Comparison of ENCODE assay signal across 8 cellular contexts in genomic region chr2:170177950-170178781, GRCh38. TPM values are rescaled to one million over a fixed set of nuclear protein-coding genes. Genes with fewer than 3 reads are reported as not detected.
A peak's percentile ranks its signal among the peaks of the same experiment; 100 is the strongest.
DNase-seq lines count a peak whose midpoint lies in the region; ATAC-seq, FAIRE-seq and TF ChIP-seq lines count a peak whose summit lies in the region.

Gene MYO3B (plus strand): TSS chr2:170178147. CDS start chr2:170178288, 141 bp downstream.

- TF ChIP-seq RAD21 in GM12878 (IDR thresholded peaks at IDR 0.05; ENCODE audit: insufficient read depth, low read depth, low read length), result no peak
- no peak for TF ChIP-seq RAD21 in neural cell (conservative IDR thresholded peaks at IDR 0.05)

- TSS peak; percentile 66 for BruUV-seq in GM12878 (replicated peaks; lab: Mats Ljungman, UMichigan)

- no peaks in the 10 kb centered on the region for H3K9me2 ChIP-seq in neural cell (ENCODE audit: insufficient read depth, low read length)

- no peaks in the 10 kb centered on the region for H3K36me3 Mint-ChIP-seq in T-helper 17 cell (ENCODE audit: low read depth)

- ATAC-seq in HG03175 (IDR thresholded peaks at IDR 0.05; ENCODE audit: unreplicated experiment) (peak; percentile 71), GM12878 (peak; percentile 69), HG02870 (IDR thresholded peaks at IDR 0.05; ENCODE audit: unreplicated experiment) (no peak), GM19467 (IDR thresholded peaks at IDR 0.05; ENCODE audit: unreplicated experiment) (no peak), T-helper 17 cell (no peak)

- H3K4me1 ChIP-seq in GM12878 (ENCODE audit: control insufficient read depth, insufficient read depth, low read length), result peaks cover 38% of the 10 kb centered on the region

- RAD21 ChIA-PET in GM12878 (lab: Charles Lee; ENCODE audit: unreplicated experiment), result interaction anchor here (0.8 to 7.4 kb wide), 15 partner anchors 19 to 53 kb away, joined by 3 to 124 read pairs (median 5); no protein-coding TSS in a partner anchor

- CTCF ChIA-PET in GM12878 (lab: Yijun Ruan, JAX), result interaction anchor here (0.7 to 5.6 kb wide), 11 partner anchors 9 to 55 kb away, joined by 3 to 38 read pairs (median 5); no protein-coding TSS in a partner anchor

- peaks cover 11% of the 10 kb centered on the region for H3K27me3 Mint-ChIP-seq in T-helper 17 cell

- no peaks in the 10 kb centered on the region for H3K36me3 ChIP-seq in GM12878 (ENCODE audit: control insufficient read depth in 2 of 2, insufficient read depth in 2 of 2, low read length in 1 of 2)
- no peaks in the 10 kb centered on the region for H3K36me3 ChIP-seq in neural cell (ENCODE audit: insufficient read depth, low read length)

- SMC1A ChIA-PET in GM12878 (lab: Charles Lee; ENCODE audit: uncharacterized antibody, unreplicated experiment), result interaction anchor here (0.8 to 14.0 kb wide), 18 partner anchors 11 to 183 kb away, joined by 3 to 291 read pairs (median 4); no protein-coding TSS in a partner anchor

- no peaks in the 10 kb centered on the region for H3F3A ChIP-seq in neural cell (ENCODE audit: insufficient read depth, low read length, poor library complexity, severe bottlenecking)

- TF ChIP-seq EP300 in GM12878 (IDR thresholded peaks at IDR 0.05; ENCODE audit: borderline replicate concordance in 1 of 2, control insufficient read depth in 1 of 2, low read depth in 2 of 2, low read length in 2 of 2) (peak; percentile 33 to 55; a peak in 2 of 4 replicates), neural cell (conservative IDR thresholded peaks at IDR 0.05; ENCODE audit: poor library complexity, severe bottlenecking) (no peak)

- peak within 1 kb of the TSS; percentile 80 for H3K27ac ChIP-seq in GM12878 (ENCODE audit: control insufficient read depth, insufficient read depth)
- peak within 1 kb of the TSS; percentile 40 for H3K27ac ChIP-seq in neural cell (ENCODE audit: low read length)

- POLR2A ChIA-PET in GM12878 (lab: Charles Lee), result interaction anchor here (0.9 to 9.2 kb wide), 7 partner anchors 18 to 55 kb away, joined by 3 to 112 read pairs (median 4); no protein-coding TSS in a partner anchor

- TF ChIP-seq CTCF in GM12878 (IDR thresholded peaks at IDR 0.05 in 2 of 3, conservative IDR thresholded peaks at IDR 0.05 in 1 of 3; ENCODE audit: control insufficient read depth in 2 of 3, extremely low read depth in 1 of 3, insufficient read depth in 1 of 3, low read depth in 3 of 3, low read length in 3 of 3) (no peak), neural cell (IDR thresholded peaks at IDR 0.05; ENCODE audit: poor library complexity, severe bottlenecking) (no peak)

- no peaks in the 10 kb centered on the region for H4K20me1 ChIP-seq in GM12878 (ENCODE audit: control insufficient read depth, insufficient read depth)
- no peaks in the 10 kb centered on the region for H4K20me1 ChIP-seq in neural cell (ENCODE audit: insufficient read depth)

- peak within 1 kb of the TSS; percentile 76 for H3K4me2 ChIP-seq in GM12878 (ENCODE audit: control insufficient read depth, insufficient read depth)
- H3K4me2 ChIP-seq in neural cell (ENCODE audit: low read length), result peak within 1 kb of the TSS; percentile 8

- H3K27ac Mint-ChIP-seq in T-helper 17 cell, result no peak within 1 kb of the TSS

- H3K4me3 ChIP-seq in GM12878, result peak within 1 kb of the TSS; percentile 13; the same call in 1 of the 2 replicates
- H3K4me3 ChIP-seq in neural cell (ENCODE audit: low read length), result no peak within 1 kb of the TSS

- H2AFZ ChIP-seq in GM12878 (ENCODE audit: control insufficient read depth, low read depth, low read length) (peak within 1 kb of the TSS; percentile 79), neural cell (ENCODE audit: low read depth, low read length) (no peak within 1 kb of the TSS)

- in situ Hi-C loops in GM12878 (cut with MboI), result no loop called here

- DNase-seq in GM18507 (ENCODE audit: extremely low spot score, insufficient read length, low read depth) (peak; percentile 25), GM12878 (ENCODE audit: low read depth, low spot score) (no peak), T-helper 17 cell (no peak), dedifferentiated amniotic fluid mesenchymal stem cell (ENCODE audit: extremely low spot score) (no peak)

- intact Hi-C loops in GM12878 (cut with micrococcal nuclease; ENCODE audit: unreplicated experiment), result loop anchor here (1.0 kb wide), 2 partner anchors 17 to 36 kb away; no protein-coding TSS in a partner anchor

- TF ChIP-seq POLR2A in GM12878 (IDR thresholded peaks at IDR 0.05; ENCODE audit: low read depth, low read length), result no peak

- no peaks in the 10 kb centered on the region; the same call in 1 of the 2 replicates for H3K79me2 ChIP-seq in GM12878 (ENCODE audit: control insufficient read depth, insufficient read depth, low read length)
- H3K79me2 ChIP-seq in neural cell (replicated peaks; ENCODE audit: insufficient read depth, low read length), result no peaks in the 10 kb centered on the region

- H3K27me3 ChIP-seq in GM12878 (replicated peaks in 1 of 2; ENCODE audit: control insufficient read depth in 2 of 2, insufficient read depth in 2 of 2, low read length in 1 of 2) (no peaks in the 10 kb centered on the region), neural cell (ENCODE audit: insufficient read depth, low read depth, low read length) (no peaks in the 10 kb centered on the region)

- H3K9ac ChIP-seq in GM12878 (ENCODE audit: control insufficient read depth, insufficient read depth, low read length) (peak within 1 kb of the TSS; percentile 36), neural cell (ENCODE audit: low read length) (no peak within 1 kb of the TSS)

- no peaks in the 10 kb centered on the region for H3K4me1 Mint-ChIP-seq in T-helper 17 cell

- 60% methylated on average over 3 of the region's 3 CpGs for WGBS in GM12878 (ENCODE audit: insufficient coverage, insufficient replicate concordance, low lambda C conversion rate, missing lambda C conversion rate)

- H3K9me3 ChIP-seq in GM12878 (replicated peaks; ENCODE audit: control insufficient read depth, insufficient read depth, low read length) (no peaks in the 10 kb centered on the region; the same call in 2 of the 3 replicates), neural cell (ENCODE audit: low read length) (no peaks in the 10 kb centered on the region), T-helper 17 cell (ENCODE audit: control insufficient read depth, low read length, poor library complexity, severe bottlenecking) (no peaks in the 10 kb centered on the region)

- FAIRE-seq in GM18507 (lab: Jason Lieb, UNC), result peak; percentile 84
- peak; percentile 62 for FAIRE-seq in GM12878 (lab: Jason Lieb, UNC)

- H3K4me3 Mint-ChIP-seq in T-helper 17 cell, result no peak within 1 kb of the TSS

TF ChIP-seq in GM12878, 131 proteins besides CTCF, POLR2A, EP300 and RAD21 (continues in another document):
- TF ChIP-seq SKIL (IDR thresholded peaks at IDR 0.05; ENCODE audit: low read depth, poor library complexity, severe bottlenecking) (no peak), MTA2 (IDR thresholded peaks at IDR 0.05; ENCODE audit: low read depth) (peak; percentile 74)

TF ChIP-seq in neural cell, 6 proteins besides CTCF, POLR2A, EP300 and RAD21:
- no peak for TF ChIP-seq TAF1 (IDR thresholded peaks at IDR 0.05; ENCODE audit: low read depth)
- TF ChIP-seq POLR2AphosphoS5 (IDR thresholded peaks at IDR 0.05), result peak; percentile 59
- no peak for TF ChIP-seq SMC3 (conservative IDR thresholded peaks at IDR 0.05; ENCODE audit: poor library complexity)

RNA-seq across cellular contexts. Expression of gene MYO3B, which starts in this region (rescaled TPM):
- total RNA-seq in GM12878 (2013; cell fraction: nucleolus; rRNA removed), result 98.1 and 104 TPM in 2 replicates
- total RNA-seq in GM12878 (2014; rRNA removed) (2.9 and 3.9 TPM in 2 replicates), GM12878 (2014; rRNA removed; fragmentation: Illumina TruSeq; extraction: Trizol) (2.8 and 2.9 TPM in 2 replicates), GM12878 (2021) (2.3 and 2.6 TPM in 2 replicates), T-helper 17 cell (under 1 TPM in 1 of 2 donors, not detected in 1; 0.16 TPM)
- polyA plus RNA-seq in GM12878 (2011; ENCODE audit: low read depth), result 1.3 TPM
- polyA plus RNA-seq in GM12878 (2011; rRNA removed) (7.1 and 8.3 TPM in 2 replicates), GM12878 (2014; fragmentation: Illumina TruSeq; extraction: Trizol) (2.1 and 2.4 TPM in 2 replicates), GM12878 (2014; fragmentation: Nextera tagmentation; extraction: Ambion mirVana) (1 to 10 TPM; 1.1 to 1.2 TPM), GM12878 (2014; rRNA removed) (1.3 TPM in 2 replicates), GM12878 (2016; fragmentation: Nextera tagmentation; extraction: Ambion mirVana) (1 to 10 TPM; 1.6 to 2.2 TPM), neural cell (0.06 and 0.11 TPM in 2 replicates)
- polyA plus RNA-seq in GM12878 (2011; cell fraction: cytosol; rRNA removed), result 4.8 and 5.4 TPM in 2 replicates
- polyA plus RNA-seq in GM12878 (2011; cell fraction: nucleus; rRNA removed), result 6.1 and 6.6 TPM in 2 replicates
- 1.7 and 2.3 TPM in 2 replicates for polyA plus RNA-seq in GM12878 (2012)
- polyA minus RNA-seq in GM12878 (2011; rRNA and poly(A)+ RNA removed), result 24.1 and 26.5 TPM in 2 replicates
- 2.4 and 4.1 TPM in 2 replicates for polyA minus RNA-seq in GM12878 (2011; cell fraction: cytosol; rRNA and poly(A)+ RNA removed)
- polyA minus RNA-seq in GM12878 (2011; cell fraction: nucleus; rRNA and poly(A)+ RNA removed), result 30.9 and 46.5 TPM in 2 replicates
- polyA minus RNA-seq in neural cell, result 0.35 and 0.49 TPM in 2 replicates

Comparison
In these comparisons a context has a peak if more than half of its experiments do, and no peak if none do; other contexts are left out.
1. ATAC-seq: peak in HG03175 (single experiment) and GM12878 (single experiment); none in HG02870 (single experiment), GM19467 (single experiment) and T-helper 17 cell (single experiment).